Comparison of ENCODE assay signal across 23 cellular contexts in genomic region chrX:133523094-133523493, GRCh38.
DNase-seq lines count a peak whose midpoint lies in the region; ATAC-seq and TF ChIP-seq lines count a peak whose summit lies in the region.
"Had no signal": no experiment of that assay in that cellular context is flagged by ENCODE, and none has a peak within 500 bp of the region (broad histone marks: within the 10 kb centered on the region; RNA-seq: fewer than 3 reads in every experiment).

No MANE protein-coding gene starts in this region.

- H3K27ac Mint-ChIP-seq in CD14-positive monocyte (peak overlapping the region in 5 of 7 donors; percentile 15 to 80 (median 72)), nephron (peak overlapping the region; percentile 20 to 68 (median 68))
- H3K27ac Mint-ChIP-seq: activated CD4-positive, alpha-beta memory T cell treated with anti-CD3 and anti-CD28 coated beads, Interleukin-2, amount 10 ng/mL, durations not matched to agents 7 days and 5 days; activated naive CD4-positive, alpha-beta T cell treated with anti-CD3 and anti-CD28 coated beads, Interleukin-2, amount 50 U/mL, for 72 hours; CD8-positive, alpha-beta T cell; WTC11 had no signal

- H3K4me3 Mint-ChIP-seq in CD14-positive monocyte (no peak overlapping the region), nephron (no peak overlapping the region)
- H3K4me3 Mint-ChIP-seq: activated CD4-positive, alpha-beta memory T cell treated with anti-CD3 and anti-CD28 coated beads, Interleukin-2, amount 10 ng/mL, durations not matched to agents 7 days and 5 days; CD8-positive, alpha-beta T cell; WTC11 had no signal

- H3K9me3 Mint-ChIP-seq in CD14-positive monocyte (peaks cover 0 to 7% (median 0%) of the 10 kb centered on the region in 7 donors), nephron (peaks cover 5% of the 10 kb centered on the region)
- H3K9me3 Mint-ChIP-seq: activated CD4-positive, alpha-beta memory T cell treated with anti-CD3 and anti-CD28 coated beads, Interleukin-2, amount 10 ng/mL, durations not matched to agents 7 days and 5 days; activated naive CD4-positive, alpha-beta T cell treated with anti-CD3 and anti-CD28 coated beads, Interleukin-2, amount 50 U/mL, for 72 hours; CD8-positive, alpha-beta T cell had no signal

- H3K4me1 Mint-ChIP-seq in CD14-positive monocyte (peaks cover 7% of the 10 kb centered on the region), nephron (peaks cover 31% of the 10 kb centered on the region)
- H3K4me1 Mint-ChIP-seq: activated CD4-positive, alpha-beta memory T cell treated with anti-CD3 and anti-CD28 coated beads, Interleukin-2, amount 10 ng/mL, durations not matched to agents 7 days and 5 days had no signal

- TF ChIP-seq CTCF in CD14-positive monocyte (IDR thresholded peaks at IDR 0.05) (no peak), nephron (IDR thresholded peaks at IDR 0.05; ENCODE audit: unreplicated experiment in 3 of 3) (no peak)

- no peaks in the 10 kb centered on the region for H3K36me3 Mint-ChIP-seq in CD14-positive monocyte
- H3K36me3 Mint-ChIP-seq in nephron (ENCODE audit: low read depth): no peaks in the 10 kb centered on the region
- H3K36me3 Mint-ChIP-seq: activated naive CD4-positive, alpha-beta T cell treated with anti-CD3 and anti-CD28 coated beads, Interleukin-2, amount 50 U/mL, for 72 hours; CD8-positive, alpha-beta T cell had no signal

- ATAC-seq in HG03108 (IDR thresholded peaks at IDR 0.05; ENCODE audit: unreplicated experiment) (no peak), HG02798 (IDR thresholded peaks at IDR 0.05; ENCODE audit: poor library complexity, unreplicated experiment) (no peak)
- ATAC-seq: activated naive CD4-positive, alpha-beta T cell treated with anti-CD3 and anti-CD28 coated beads, Interleukin-2, amount 50 U/mL, for 72 hours; CD8-positive, alpha-beta T cell; esophagus mucosa; HCT116; K562; WTC11 had no signal

- no peak for DNase-seq in CD14-positive monocyte (ENCODE audit: low spot score)
- DNase-seq in NCI-H2196 (lab: John Stamatoyannopoulos, UW; ENCODE audit: unreplicated experiment): peak; percentile 40
- DNase-seq in fibroblast of gingiva (ENCODE audit: low read depth): peak; percentile 43
- DNase-seq in DMS 273 treated with DMSO at 0.1 percent for 48 hours (lab: John Stamatoyannopoulos, UW): no peak
- DNase-seq in NCI-H1417 (lab: John Stamatoyannopoulos, UW): no peak
- DNase-seq: activated CD4-positive, alpha-beta memory T cell treated with anti-CD3 and anti-CD28 coated beads, Interleukin-2, amount 10 ng/mL, durations not matched to agents 7 days and 5 days; activated T-cell treated with anti-CD3 and anti-CD28 coated beads, Interleukin-2, amount 50 U/mL, for 48 hours; CD8-positive, alpha-beta T cell; DND-41; NCI-H1048; NCI-H2081; NCI-H69; PC-9; sigmoid colon; T-helper 2 cell had no signal

- intact Hi-C loops in CD14-positive monocyte (cut with micrococcal nuclease): no loop called here

- H3K27me3 Mint-ChIP-seq in CD14-positive monocyte (ENCODE audit: low read depth in 3 of 3): peaks cover 0 to 3% (median 2%) of the 10 kb centered on the region in 3 donors
- no peaks in the 10 kb centered on the region for H3K27me3 Mint-ChIP-seq in nephron (ENCODE audit: low read depth)
- H3K27me3 Mint-ChIP-seq: activated CD4-positive, alpha-beta memory T cell treated with anti-CD3 and anti-CD28 coated beads, Interleukin-2, amount 10 ng/mL, durations not matched to agents 7 days and 5 days had no signal

Comparison
In these comparisons a context has a peak if more than half of its experiments do, and no peak if none do; other contexts are left out.
1. DNase-seq: peak in NCI-H2196 (single experiment) and fibroblast of gingiva (single experiment); none in CD14-positive monocyte (single experiment), DMS 273 treated with DMSO at 0.1 percent for 48 hours (single experiment) and NCI-H1417 (0 of 3).